15 cellular contexts compared by ENCODE assay signal in genomic region chr1:56535949-56536348, GRCh38. TPM values are rescaled to one million over a fixed set of nuclear protein-coding genes. Genes with fewer than 3 reads are reported as not detected.
DNase-seq lines count a peak whose midpoint lies in the region; ATAC-seq and FAIRE-seq lines count a peak whose summit lies in the region.
"Had no signal": no experiment of that assay in that cellular context is flagged by ENCODE, and none has a peak within 500 bp of the region (broad histone marks: within the 10 kb centered on the region; RNA-seq: fewer than 3 reads in every experiment).

No MANE protein-coding gene starts in this region.

- H3K4me3 ChIP-seq in NT2/D1 (ENCODE audit: insufficient read length, low read depth) (no peak overlapping the region), right cardiac atrium (ENCODE audit: low read length) (no peak overlapping the region), small intestine (ENCODE audit: low read depth in 1 of 2, low read length in 2 of 2) (no peak overlapping the region)
- H3K4me3 ChIP-seq: SJSA1, suprapubic skin had no signal

- ATAC-seq in right cardiac atrium (peak; percentile 68 to 78), HG03139 (IDR thresholded peaks at IDR 0.05; ENCODE audit: unreplicated experiment) (no peak)
- ATAC-seq: naive thymus-derived CD4-positive, alpha-beta T cell had no signal

- H3K27me3 ChIP-seq in NT2/D1 (ENCODE audit: insufficient read depth, insufficient read length) (no peaks in the 10 kb centered on the region), right cardiac atrium (ENCODE audit: control insufficient read depth, insufficient read depth) (no peaks in the 10 kb centered on the region), small intestine (ENCODE audit: control insufficient read depth in 2 of 2, insufficient read depth in 2 of 2, low read length in 2 of 2) (no peaks in the 10 kb centered on the region)
- H3K27me3 ChIP-seq: SJSA1, suprapubic skin had no signal

- H3K36me3 ChIP-seq in NT2/D1 (ENCODE audit: insufficient read depth, insufficient read length, low read length) (peaks cover 52% of the 10 kb centered on the region), small intestine (ENCODE audit: control insufficient read depth in 2 of 2, insufficient read depth in 2 of 2, low read length in 2 of 2) (peaks cover 0 to 4% of the 10 kb centered on the region in 2 donors)

- H3K27ac ChIP-seq in right cardiac atrium (ENCODE audit: low read length): no peak overlapping the region
- no peak overlapping the region for H3K27ac ChIP-seq in small intestine (ENCODE audit: low read depth in 1 of 2, low read length in 1 of 2)
- H3K27ac ChIP-seq: SJSA1, suprapubic skin had no signal

- H3K4me1 ChIP-seq in NT2/D1 (ENCODE audit: insufficient read depth, insufficient read length): peaks cover 21% of the 10 kb centered on the region
- H3K4me1 ChIP-seq in right cardiac atrium (ENCODE audit: control insufficient read depth, insufficient read depth, low read length): peaks cover 39% of the 10 kb centered on the region
- peaks cover 3% of the 10 kb centered on the region in 2 donors for H3K4me1 ChIP-seq in small intestine (ENCODE audit: control insufficient read depth in 2 of 2, insufficient read depth in 1 of 2, low read depth in 1 of 2, low read length in 1 of 2)

- H3K9me3 ChIP-seq in NT2/D1 (ENCODE audit: insufficient read depth, low read length): peaks cover 7% of the 10 kb centered on the region; the same call in 1 of the 2 replicates
- H3K9me3 ChIP-seq in right cardiac atrium (ENCODE audit: control insufficient read depth, low read length): no peaks in the 10 kb centered on the region
- no peaks in the 10 kb centered on the region for H3K9me3 ChIP-seq in small intestine (ENCODE audit: control insufficient read depth, low read depth)
- H3K9me3 ChIP-seq: SJSA1, suprapubic skin had no signal

- DNase-seq in NCI-H1092 treated with DMSO at 0.1 percent for 48 hours (lab: John Stamatoyannopoulos, UW) (peak; percentile 50), NCI-H1092 (lab: John Stamatoyannopoulos, UW) (no peak), NT2/D1 (ENCODE audit: low read depth, low spot score) (no peak), right cardiac atrium (peak in 1 of 3 donors; percentile 52), small intestine (peak; percentile 26), SW 1271 (lab: John Stamatoyannopoulos, UW) (no peak), NCI-H526 treated with DMSO at 0.1 percent for 48 hours (lab: John Stamatoyannopoulos, UW) (no peak)
- DNase-seq: 8988T; H7; naive thymus-derived CD4-positive, alpha-beta T cell had no signal

- FAIRE-seq in small intestine (lab: Jason Lieb, UNC): no peak

- WGBS in right cardiac atrium: 54% methylated on average over 4 of the region's 4 CpGs
- 15 to 59% (median 32%) methylated on average over 4 of the region's 4 CpGs for WGBS in small intestine, 3 donors

- H3K9ac ChIP-seq in NT2/D1 (ENCODE audit: insufficient read length, low read depth): peak overlapping the region; percentile 14

- intact Hi-C loops in right cardiac atrium (cut with DNase I): no loop called here

RNA-seq across cellular contexts. Expression of gene PLPP3, which starts 43.4 kb away (rescaled TPM):
- 100 to 1,000 TPM in 1 of 4 donors, 10 to 100 TPM in 3; 85.4 to 120 (median 94.6) TPM for total RNA-seq in right cardiac atrium
- polyA plus RNA-seq in right cardiac atrium (47.7 TPM), small intestine (10 to 100 TPM in 1 of 3 donors, 1 to 10 TPM in 2; 1.6 to 41.1 (median 5.1) TPM)
- total RNA-seq: activated CD8-positive, alpha-beta memory T cell treated with anti-CD3 and anti-CD28 coated beads for 36 hours; activated T-helper 2 cell treated with anti-CD3 and anti-CD28 coated beads, Interferon-gamma antibody, Interleukin-2, Interleukin-4, amounts not matched to agents 10 μg/mL and 5 μg/mL and 100 μg/mL, durations not matched to agents 14 hours and 24 hours and 36 hours had no signal
- polyA plus RNA-seq: naive thymus-derived CD4-positive, alpha-beta T cell had no signal

Comparison
In these comparisons a context has a peak if more than half of its experiments do, and no peak if none do; other contexts are left out.
1. DNase-seq: peak in NCI-H1092 treated with DMSO at 0.1 percent for 48 hours (single experiment) and small intestine (single experiment); none in NCI-H1092 (single experiment), NT2/D1 (single experiment), SW 1271 (0 of 2) and NCI-H526 treated with DMSO at 0.1 percent for 48 hours (single experiment).